ENCODE assay signal across 14 cellular contexts in genomic region chr2:203873461-203873860, GRCh38. TPM values are rescaled to one million over a fixed set of nuclear protein-coding genes. Genes with fewer than 3 reads are reported as not detected.
"Had no signal": no experiment of that assay in that cellular context is flagged by ENCODE, and none has a peak within 500 bp of the region (broad histone marks: within the 10 kb centered on the region; RNA-seq: fewer than 3 reads in every experiment).

No MANE protein-coding gene starts in this region.

- H3K4me1 ChIP-seq: colonic mucosa, esophagus squamous epithelium, pancreas, sigmoid colon, SJCRH30 had no signal

- H3K4me3 ChIP-seq: colonic mucosa, esophagus squamous epithelium, hepatocyte, pancreas, sigmoid colon, SJCRH30, spleen had no signal

- DNase-seq: colonic mucosa; effector CD4-positive, alpha-beta T cell; esophagus squamous epithelium; islet precursor cell; naive B cell; sigmoid colon; SJCRH30; spleen had no signal

- H3K27ac ChIP-seq: colonic mucosa, esophagus squamous epithelium, hepatocyte, pancreas, sigmoid colon, SJCRH30, spleen had no signal

- H3K4me2 ChIP-seq: hepatocyte had no signal

- H3K9me3 ChIP-seq: colonic mucosa, esophagus squamous epithelium, pancreas, sigmoid colon, SJCRH30, spleen had no signal

- H3K9me3 Mint-ChIP-seq: naive B cell had no signal

- ATAC-seq: left lobe of liver had no signal

- H3K27ac Mint-ChIP-seq: naive B cell had no signal

- H3K36me3 ChIP-seq: colonic mucosa, esophagus squamous epithelium, pancreas, sigmoid colon, SJCRH30, spleen had no signal

- H3K36me3 Mint-ChIP-seq: brain, naive B cell had no signal

- H3K27me3 ChIP-seq: colonic mucosa, hepatocyte, pancreas, sigmoid colon, SJCRH30, spleen had no signal

- H2AFZ ChIP-seq: hepatocyte had no signal

- H3K4me3 Mint-ChIP-seq: brain, naive B cell had no signal

- H3K79me2 ChIP-seq: hepatocyte had no signal

- H3K27me3 Mint-ChIP-seq: brain had no signal

RNA-seq across cellular contexts. Expression of gene CTLA4, which starts 5.9 kb away (rescaled TPM):
- total RNA-seq: fibroblast of villous mesenchyme, glomerular endothelial cell, hepatocyte, SJCRH30 had no signal
- polyA plus RNA-seq: hepatocyte, pancreas had no signal
